ENCODE assay signal across 8 cellular contexts in genomic region chr4:16225681-16225995, GRCh38. TPM values are rescaled to one million over a fixed set of nuclear protein-coding genes. Genes with fewer than 3 reads are reported as not detected.
DNase-seq lines count a peak whose midpoint lies in the region; TF ChIP-seq lines count a peak whose summit lies in the region.

No MANE protein-coding gene starts in this region.

- H3K4me3 ChIP-seq in BLaER1, result peak overlapping the region; percentile 83
- H3K4me3 ChIP-seq in adrenal gland, result peak overlapping the region; percentile 45 to 95 (median 80)
- peak overlapping the region; percentile 68 for H3K4me3 ChIP-seq in lower leg skin (ENCODE audit: low read depth, poor library complexity, severe bottlenecking)
- peak overlapping the region; percentile 98 for H3K4me3 ChIP-seq in urinary bladder (ENCODE audit: low read depth, low read length)

- H3K4me1 ChIP-seq in BLaER1 (peaks cover 25% of the 10 kb centered on the region), adrenal gland (replicated peaks in 1 of 2) (peaks cover 42 to 73% of the 10 kb centered on the region in 2 donors), urinary bladder (ENCODE audit: insufficient read depth) (peaks cover 2% of the 10 kb centered on the region)

- TF ChIP-seq CTCF in HFFc6 (IDR thresholded peaks at IDR 0.05) (no peak), adrenal gland (IDR thresholded peaks at IDR 0.05) (no peak), lower leg skin (IDR thresholded peaks at IDR 0.05) (no peak)

- H3K36me3 ChIP-seq in BLaER1 (peaks cover 5% of the 10 kb centered on the region; the same call in 1 of the 2 replicates), adrenal gland (replicated peaks in 1 of 2) (no peaks in the 10 kb centered on the region), urinary bladder (ENCODE audit: insufficient read depth) (no peaks in the 10 kb centered on the region)

- peaks cover 1% of the 10 kb centered on the region; the same call in 1 of the 2 replicates for H3K27me3 Mint-ChIP-seq in HFFc6 (ENCODE audit: insufficient read depth)

- H3K4me2 ChIP-seq in BLaER1, result peak overlapping the region; percentile 82

- intact Hi-C loops in adrenal gland (cut with DNase I), result no loop called here
- intact Hi-C loops in lower leg skin (cut with DNase I; ENCODE audit: low total_unique reads), result no loop called here

- peaks cover 80% of the 10 kb centered on the region for H3K27me3 ChIP-seq in BLaER1
- H3K27me3 ChIP-seq in adrenal gland, result no peaks in the 10 kb centered on the region

- 0 to 1% (median 1%) methylated on average over 9 of the region's 9 CpGs for WGBS in adrenal gland, 4 donors
- WGBS in lower leg skin, 2 donors, result 0% methylated on average over 8 to 9 of the region's 9 CpGs
- 1% methylated on average over 9 of the region's 9 CpGs for WGBS in urinary bladder

- H3K9me3 ChIP-seq in BLaER1 (no peaks in the 10 kb centered on the region), adrenal gland (replicated peaks in 1 of 3) (no peaks in the 10 kb centered on the region)

- peak overlapping the region; percentile 58 for H3K27ac Mint-ChIP-seq in HFFc6

- TF ChIP-seq POLR2A in adrenal gland (IDR thresholded peaks at IDR 0.05), result no peak
- no peak for TF ChIP-seq POLR2A in lower leg skin (IDR thresholded peaks at IDR 0.05)

- peak overlapping the region; percentile 89 for H3K4me3 Mint-ChIP-seq in HFFc6

- H3K9ac ChIP-seq in BLaER1, result peak overlapping the region; percentile 89

- H3K27ac ChIP-seq in BLaER1 (peak overlapping the region; percentile 93), adrenal gland (peak overlapping the region in 4 of 5 donors; percentile 55 to 99 (median 98)), urinary bladder (ENCODE audit: low read depth) (peak overlapping the region; percentile 98)

- no peak for DNase-seq in HFFc6
- DNase-seq in adrenal gland, result no peak
- DNase-seq in lower leg skin (ENCODE audit: low spot score in 2 of 2), result no peak
- DNase-seq in NCI-H187 (lab: John Stamatoyannopoulos, UW), result no peak
- DNase-seq in inferior parietal cortex (ENCODE audit: extremely low spot score), result no peak
- no peak for DNase-seq in H4 (ENCODE audit: low spot score)

- no peaks in the 10 kb centered on the region for H3K36me3 Mint-ChIP-seq in HFFc6 (ENCODE audit: low read depth)

- H3K4me1 Mint-ChIP-seq in HFFc6 (ENCODE audit: low read depth), result peaks cover 35% of the 10 kb centered on the region

- no peaks in the 10 kb centered on the region for H3K9me3 Mint-ChIP-seq in HFFc6

- H4K20me1 ChIP-seq in BLaER1, result peaks cover 60% of the 10 kb centered on the region

RNA-seq across cellular contexts. Expression of gene TAPT1, which starts 0.6 kb away (rescaled TPM):
- 10 to 100 TPM; 11.8 to 17.9 (median 15.3) TPM for total RNA-seq in HFFc6 (2021; fragmentation: NEBNext Ultra II Directional; extraction: Animal tissue kit (Norgen Biotek cat#: 25700))
- total RNA-seq in adrenal gland (100 to 1,000 TPM in 1 of 8 donors, 10 to 100 TPM in 7; 33.2 to 119 (median 51.1) TPM), lower leg skin (10 to 100 TPM; 10.5 to 31.0 (median 18.7) TPM), urinary bladder (71.1 TPM)
- polyA plus RNA-seq in adrenal gland (10 to 100 TPM; 39.3 to 58.8 (median 56.2) TPM), urinary bladder (22.5 TPM)
- 13.8 and 18.6 TPM in 2 replicates for total RNA-seq in H4 (2014; rRNA removed; shearing (Covaris generic))
